In the genomic region with DNA sequence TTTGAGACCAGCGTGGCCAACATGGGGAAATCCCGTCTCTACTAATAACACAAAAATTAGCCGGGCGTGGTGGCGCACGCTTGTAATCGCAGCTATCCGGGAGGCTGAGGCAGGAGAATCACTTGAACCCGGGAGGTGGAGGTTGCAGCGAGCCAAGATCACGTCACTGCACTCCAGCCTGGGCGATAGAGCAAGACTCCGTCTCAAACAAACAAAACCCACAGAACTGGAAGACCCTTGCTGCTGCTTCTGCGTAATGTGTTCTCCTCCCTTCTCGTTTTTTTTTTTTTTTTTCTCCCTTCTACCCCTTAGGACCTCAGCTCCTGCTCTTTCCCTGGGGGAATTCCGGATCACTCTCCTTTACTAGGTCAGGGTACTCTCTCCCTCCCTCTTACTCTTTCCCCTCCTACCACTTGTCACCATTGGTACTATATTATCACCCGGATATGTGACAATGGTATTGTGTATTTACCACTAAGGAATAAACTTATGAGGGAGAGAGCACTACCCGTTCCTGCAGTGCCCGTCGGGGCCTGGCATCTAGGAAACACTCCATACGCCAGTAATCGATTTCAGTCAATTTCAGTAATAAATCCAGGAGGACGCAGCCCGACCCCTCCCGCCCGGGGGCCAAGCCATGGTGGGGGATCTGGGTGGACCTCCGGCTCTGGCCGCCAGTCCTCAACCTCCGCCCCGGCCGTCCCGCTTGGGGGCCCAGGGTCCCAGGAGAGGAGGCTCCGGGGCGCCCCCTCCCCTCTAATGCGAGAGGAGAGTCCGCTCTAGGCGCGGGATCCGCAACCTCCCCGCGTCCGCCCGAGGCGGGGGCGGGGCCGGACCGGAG, we compare ENCODE assay signal across 1 cellular context.
A peak's percentile ranks its signal among the peaks of the same experiment; 100 is the strongest.
TF ChIP-seq lines count a peak whose summit lies in the region.

No MANE protein-coding gene starts in this region.

TF ChIP-seq in GM12878, 131 proteins besides CTCF, POLR2A, EP300 and RAD21 (continued from another document):
- TF ChIP-seq, protein P1, sequence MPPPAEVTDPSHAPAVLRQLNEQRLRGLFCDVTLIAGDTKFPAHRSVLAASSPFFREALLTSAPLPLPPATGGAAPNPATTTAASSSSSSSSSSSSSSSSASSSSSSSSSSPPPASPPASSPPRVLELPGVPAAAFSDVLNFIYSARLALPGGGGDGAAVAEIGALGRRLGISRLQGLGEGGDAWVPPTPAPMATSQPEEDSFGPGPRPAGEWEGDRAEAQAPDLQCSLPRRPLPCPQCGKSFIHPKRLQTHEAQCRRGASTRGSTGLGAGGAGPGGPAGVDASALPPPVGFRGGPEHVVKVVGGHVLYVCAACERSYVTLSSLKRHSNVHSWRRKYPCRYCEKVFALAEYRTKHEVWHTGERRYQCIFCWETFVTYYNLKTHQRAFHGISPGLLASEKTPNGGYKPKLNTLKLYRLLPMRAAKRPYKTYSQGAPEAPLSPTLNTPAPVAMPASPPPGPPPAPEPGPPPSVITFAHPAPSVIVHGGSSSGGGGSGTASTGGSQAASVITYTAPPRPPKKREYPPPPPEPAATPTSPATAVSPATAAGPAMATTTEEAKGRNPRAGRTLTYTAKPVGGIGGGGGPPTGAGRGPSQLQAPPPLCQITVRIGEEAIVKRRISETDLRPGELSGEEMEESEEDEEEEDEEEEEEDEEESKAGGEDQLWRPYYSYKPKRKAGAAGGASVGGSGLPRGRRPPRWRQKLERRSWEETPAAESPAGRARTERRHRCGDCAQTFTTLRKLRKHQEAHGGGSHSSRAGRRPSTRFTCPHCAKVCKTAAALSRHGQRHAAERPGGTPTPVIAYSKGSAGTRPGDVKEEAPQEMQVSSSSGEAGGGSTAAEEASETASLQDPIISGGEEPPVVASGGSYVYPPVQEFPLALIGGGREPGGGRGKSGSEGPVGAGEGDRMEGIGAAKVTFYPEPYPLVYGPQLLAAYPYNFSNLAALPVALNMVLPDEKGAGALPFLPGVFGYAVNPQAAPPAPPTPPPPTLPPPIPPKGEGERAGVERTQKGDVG (CRISPR knock-in tag; IDR thresholded peaks at IDR 0.05): no peak
- TF ChIP-seq, protein P2, sequence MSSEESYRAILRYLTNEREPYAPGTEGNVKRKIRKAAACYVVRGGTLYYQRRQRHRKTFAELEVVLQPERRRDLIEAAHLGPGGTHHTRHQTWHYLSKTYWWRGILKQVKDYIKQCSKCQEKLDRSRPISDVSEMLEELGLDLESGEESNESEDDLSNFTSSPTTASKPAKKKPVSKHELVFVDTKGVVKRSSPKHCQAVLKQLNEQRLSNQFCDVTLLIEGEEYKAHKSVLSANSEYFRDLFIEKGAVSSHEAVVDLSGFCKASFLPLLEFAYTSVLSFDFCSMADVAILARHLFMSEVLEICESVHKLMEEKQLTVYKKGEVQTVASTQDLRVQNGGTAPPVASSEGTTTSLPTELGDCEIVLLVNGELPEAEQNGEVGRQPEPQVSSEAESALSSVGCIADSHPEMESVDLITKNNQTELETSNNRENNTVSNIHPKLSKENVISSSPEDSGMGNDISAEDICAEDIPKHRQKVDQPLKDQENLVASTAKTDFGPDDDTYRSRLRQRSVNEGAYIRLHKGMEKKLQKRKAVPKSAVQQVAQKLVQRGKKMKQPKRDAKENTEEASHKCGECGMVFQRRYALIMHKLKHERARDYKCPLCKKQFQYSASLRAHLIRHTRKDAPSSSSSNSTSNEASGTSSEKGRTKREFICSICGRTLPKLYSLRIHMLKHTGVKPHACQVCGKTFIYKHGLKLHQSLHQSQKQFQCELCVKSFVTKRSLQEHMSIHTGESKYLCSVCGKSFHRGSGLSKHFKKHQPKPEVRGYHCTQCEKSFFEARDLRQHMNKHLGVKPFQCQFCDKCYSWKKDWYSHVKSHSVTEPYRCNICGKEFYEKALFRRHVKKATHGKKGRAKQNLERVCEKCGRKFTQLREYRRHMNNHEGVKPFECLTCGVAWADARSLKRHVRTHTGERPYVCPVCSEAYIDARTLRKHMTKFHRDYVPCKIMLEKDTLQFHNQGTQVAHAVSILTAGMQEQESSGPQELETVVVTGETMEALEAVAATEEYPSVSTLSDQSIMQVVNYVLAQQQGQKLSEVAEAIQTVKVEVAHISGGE (CRISPR knock-in tag; IDR thresholded peaks at IDR 0.05): no peak
- no peak for TF ChIP-seq CBX3 (IDR thresholded peaks at IDR 0.05; ENCODE audit: borderline replicate concordance, low read depth)
- TF ChIP-seq, protein P3, sequence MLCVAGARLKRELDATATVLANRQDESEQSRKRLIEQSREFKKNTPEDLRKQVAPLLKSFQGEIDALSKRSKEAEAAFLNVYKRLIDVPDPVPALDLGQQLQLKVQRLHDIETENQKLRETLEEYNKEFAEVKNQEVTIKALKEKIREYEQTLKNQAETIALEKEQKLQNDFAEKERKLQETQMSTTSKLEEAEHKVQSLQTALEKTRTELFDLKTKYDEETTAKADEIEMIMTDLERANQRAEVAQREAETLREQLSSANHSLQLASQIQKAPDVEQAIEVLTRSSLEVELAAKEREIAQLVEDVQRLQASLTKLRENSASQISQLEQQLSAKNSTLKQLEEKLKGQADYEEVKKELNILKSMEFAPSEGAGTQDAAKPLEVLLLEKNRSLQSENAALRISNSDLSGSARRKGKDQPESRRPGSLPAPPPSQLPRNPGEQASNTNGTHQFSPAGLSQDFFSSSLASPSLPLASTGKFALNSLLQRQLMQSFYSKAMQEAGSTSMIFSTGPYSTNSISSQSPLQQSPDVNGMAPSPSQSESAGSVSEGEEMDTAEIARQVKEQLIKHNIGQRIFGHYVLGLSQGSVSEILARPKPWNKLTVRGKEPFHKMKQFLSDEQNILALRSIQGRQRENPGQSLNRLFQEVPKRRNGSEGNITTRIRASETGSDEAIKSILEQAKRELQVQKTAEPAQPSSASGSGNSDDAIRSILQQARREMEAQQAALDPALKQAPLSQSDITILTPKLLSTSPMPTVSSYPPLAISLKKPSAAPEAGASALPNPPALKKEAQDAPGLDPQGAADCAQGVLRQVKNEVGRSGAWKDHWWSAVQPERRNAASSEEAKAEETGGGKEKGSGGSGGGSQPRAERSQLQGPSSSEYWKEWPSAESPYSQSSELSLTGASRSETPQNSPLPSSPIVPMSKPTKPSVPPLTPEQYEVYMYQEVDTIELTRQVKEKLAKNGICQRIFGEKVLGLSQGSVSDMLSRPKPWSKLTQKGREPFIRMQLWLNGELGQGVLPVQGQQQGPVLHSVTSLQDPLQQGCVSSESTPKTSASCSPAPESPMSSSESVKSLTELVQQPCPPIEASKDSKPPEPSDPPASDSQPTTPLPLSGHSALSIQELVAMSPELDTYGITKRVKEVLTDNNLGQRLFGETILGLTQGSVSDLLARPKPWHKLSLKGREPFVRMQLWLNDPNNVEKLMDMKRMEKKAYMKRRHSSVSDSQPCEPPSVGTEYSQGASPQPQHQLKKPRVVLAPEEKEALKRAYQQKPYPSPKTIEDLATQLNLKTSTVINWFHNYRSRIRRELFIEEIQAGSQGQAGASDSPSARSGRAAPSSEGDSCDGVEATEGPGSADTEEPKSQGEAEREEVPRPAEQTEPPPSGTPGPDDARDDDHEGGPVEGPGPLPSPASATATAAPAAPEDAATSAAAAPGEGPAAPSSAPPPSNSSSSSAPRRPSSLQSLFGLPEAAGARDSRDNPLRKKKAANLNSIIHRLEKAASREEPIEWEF (IDR thresholded peaks at IDR 0.05; ENCODE audit: insufficient replicate concordance, low read depth, low read length): no peak
- TF ChIP-seq CEBPB (IDR thresholded peaks at IDR 0.05; ENCODE audit: borderline replicate concordance in 1 of 2, low read depth in 2 of 2, low read length in 2 of 2): no peak
- TF ChIP-seq CREB1 (IDR thresholded peaks at IDR 0.05; ENCODE audit: low read depth): peak; percentile 81; the same call in 1 of the 2 replicates
- no peak for TF ChIP-seq PML (IDR thresholded peaks at IDR 0.05; ENCODE audit: low read length)
- TF ChIP-seq HCFC1 (IDR thresholded peaks at IDR 0.05; ENCODE audit: low read length): no peak; the same call in 1 of the 2 replicates
- TF ChIP-seq SMARCA5 (IDR thresholded peaks at IDR 0.05): no peak
- TF ChIP-seq SUPT20H (IDR thresholded peaks at IDR 0.05; ENCODE audit: borderline replicate concordance, control insufficient read depth, low read depth, low read length): no peak
- no peak for TF ChIP-seq NFYA (IDR thresholded peaks at IDR 0.05; ENCODE audit: borderline replicate concordance, low read depth, low read length)
- no peak for TF ChIP-seq ESRRA (IDR thresholded peaks at IDR 0.05; ENCODE audit: low read length)
